1 cellular context compared by ENCODE assay signal in genomic region chr20:36605309-36606170, GRCh38.
A peak's percentile ranks its signal among the peaks of the same experiment; 100 is the strongest.
TF ChIP-seq lines count a peak whose summit lies in the region.

RAB5IF (plus strand) TSS chr20:36605779; CDS start chr20:36605952, 173 bp downstream.

TF ChIP-seq in HepG2, 621 proteins besides CTCF, POLR2A, EP300 and RAD21 (continued from another document and continues in another):
- TF ChIP-seq CENPT (CRISPR knock-in tag; IDR thresholded peaks at IDR 0.05; ENCODE audit: low read depth), result peak; percentile 86
- TF ChIP-seq TIGD3 (CRISPR knock-in tag; IDR thresholded peaks at IDR 0.05; ENCODE audit: borderline replicate concordance), result 0 out of 2 replicates have a peak, but pooled peaks have one; percentile 35
- TF ChIP-seq ZNF234 (CRISPR knock-in tag; conservative IDR thresholded peaks at IDR 0.05), result peak; percentile 65; the same call in 1 of the 2 replicates
- peak; percentile 82 for TF ChIP-seq MLX (CRISPR knock-in tag; IDR thresholded peaks at IDR 0.05)
- no peak for TF ChIP-seq DBP (CRISPR knock-in tag; IDR thresholded peaks at IDR 0.05; ENCODE audit: not compliant biosample characterization)
- TF ChIP-seq ZNF552 (CRISPR knock-in tag; IDR thresholded peaks at IDR 0.05; ENCODE audit: borderline replicate concordance), result peak; percentile 84
- TF ChIP-seq ZZZ3 (CRISPR knock-in tag; IDR thresholded peaks at IDR 0.05; ENCODE audit: borderline replicate concordance), result peak; percentile 98
- TF ChIP-seq FOXM1 (CRISPR knock-in tag; IDR thresholded peaks at IDR 0.05), result no peak; the same call in 1 of the 2 replicates
- no peak for TF ChIP-seq RORA (CRISPR knock-in tag; IDR thresholded peaks at IDR 0.05)
- TF ChIP-seq KAT2B (IDR thresholded peaks at IDR 0.05; ENCODE audit: borderline replicate concordance, low read depth, low read length), result no peak
- no peak for TF ChIP-seq PLRG1 (conservative IDR thresholded peaks at IDR 0.05)
- TF ChIP-seq, protein P1, sequence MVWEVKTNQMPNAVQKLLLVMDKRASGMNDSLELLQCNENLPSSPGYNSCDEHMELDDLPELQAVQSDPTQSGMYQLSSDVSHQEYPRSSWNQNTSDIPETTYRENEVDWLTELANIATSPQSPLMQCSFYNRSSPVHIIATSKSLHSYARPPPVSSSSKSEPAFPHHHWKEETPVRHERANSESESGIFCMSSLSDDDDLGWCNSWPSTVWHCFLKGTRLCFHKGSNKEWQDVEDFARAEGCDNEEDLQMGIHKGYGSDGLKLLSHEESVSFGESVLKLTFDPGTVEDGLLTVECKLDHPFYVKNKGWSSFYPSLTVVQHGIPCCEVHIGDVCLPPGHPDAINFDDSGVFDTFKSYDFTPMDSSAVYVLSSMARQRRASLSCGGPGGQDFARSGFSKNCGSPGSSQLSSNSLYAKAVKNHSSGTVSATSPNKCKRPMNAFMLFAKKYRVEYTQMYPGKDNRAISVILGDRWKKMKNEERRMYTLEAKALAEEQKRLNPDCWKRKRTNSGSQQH (CRISPR knock-in tag; IDR thresholded peaks at IDR 0.05; ENCODE audit: low read depth), result peak; percentile 98
- peak; percentile 86 for TF ChIP-seq ZSCAN31 (CRISPR knock-in tag; IDR thresholded peaks at IDR 0.05; ENCODE audit: low read depth)
- no peak for TF ChIP-seq PRPF4 (IDR thresholded peaks at IDR 0.05; ENCODE audit: low read depth, low read length, poor library complexity, severe bottlenecking)
- TF ChIP-seq ZNF367 (CRISPR knock-in tag; IDR thresholded peaks at IDR 0.05; ENCODE audit: borderline replicate concordance), result peak; percentile 93
- peak; percentile 92 for TF ChIP-seq ELF1 (CRISPR knock-in tag; IDR thresholded peaks at IDR 0.05)
- TF ChIP-seq NRL (CRISPR knock-in tag; IDR thresholded peaks at IDR 0.05; ENCODE audit: borderline replicate concordance), result peak; percentile 80; the same call in 1 of the 2 replicates
- TF ChIP-seq ZNF563 (CRISPR knock-in tag; IDR thresholded peaks at IDR 0.05), result peak; percentile 94
- no peak for TF ChIP-seq ZNF737 (CRISPR knock-in tag; IDR thresholded peaks at IDR 0.05; ENCODE audit: borderline replicate concordance)
- TF ChIP-seq NR0B2 (CRISPR knock-in tag; IDR thresholded peaks at IDR 0.05), result peak; percentile 96
- TF ChIP-seq NR2C2 (CRISPR knock-in tag; IDR thresholded peaks at IDR 0.05; ENCODE audit: borderline replicate concordance), result peak; percentile 90
- no peak for TF ChIP-seq FLYWCH1 (CRISPR knock-in tag; IDR thresholded peaks at IDR 0.05)
- TF ChIP-seq, protein P2, sequence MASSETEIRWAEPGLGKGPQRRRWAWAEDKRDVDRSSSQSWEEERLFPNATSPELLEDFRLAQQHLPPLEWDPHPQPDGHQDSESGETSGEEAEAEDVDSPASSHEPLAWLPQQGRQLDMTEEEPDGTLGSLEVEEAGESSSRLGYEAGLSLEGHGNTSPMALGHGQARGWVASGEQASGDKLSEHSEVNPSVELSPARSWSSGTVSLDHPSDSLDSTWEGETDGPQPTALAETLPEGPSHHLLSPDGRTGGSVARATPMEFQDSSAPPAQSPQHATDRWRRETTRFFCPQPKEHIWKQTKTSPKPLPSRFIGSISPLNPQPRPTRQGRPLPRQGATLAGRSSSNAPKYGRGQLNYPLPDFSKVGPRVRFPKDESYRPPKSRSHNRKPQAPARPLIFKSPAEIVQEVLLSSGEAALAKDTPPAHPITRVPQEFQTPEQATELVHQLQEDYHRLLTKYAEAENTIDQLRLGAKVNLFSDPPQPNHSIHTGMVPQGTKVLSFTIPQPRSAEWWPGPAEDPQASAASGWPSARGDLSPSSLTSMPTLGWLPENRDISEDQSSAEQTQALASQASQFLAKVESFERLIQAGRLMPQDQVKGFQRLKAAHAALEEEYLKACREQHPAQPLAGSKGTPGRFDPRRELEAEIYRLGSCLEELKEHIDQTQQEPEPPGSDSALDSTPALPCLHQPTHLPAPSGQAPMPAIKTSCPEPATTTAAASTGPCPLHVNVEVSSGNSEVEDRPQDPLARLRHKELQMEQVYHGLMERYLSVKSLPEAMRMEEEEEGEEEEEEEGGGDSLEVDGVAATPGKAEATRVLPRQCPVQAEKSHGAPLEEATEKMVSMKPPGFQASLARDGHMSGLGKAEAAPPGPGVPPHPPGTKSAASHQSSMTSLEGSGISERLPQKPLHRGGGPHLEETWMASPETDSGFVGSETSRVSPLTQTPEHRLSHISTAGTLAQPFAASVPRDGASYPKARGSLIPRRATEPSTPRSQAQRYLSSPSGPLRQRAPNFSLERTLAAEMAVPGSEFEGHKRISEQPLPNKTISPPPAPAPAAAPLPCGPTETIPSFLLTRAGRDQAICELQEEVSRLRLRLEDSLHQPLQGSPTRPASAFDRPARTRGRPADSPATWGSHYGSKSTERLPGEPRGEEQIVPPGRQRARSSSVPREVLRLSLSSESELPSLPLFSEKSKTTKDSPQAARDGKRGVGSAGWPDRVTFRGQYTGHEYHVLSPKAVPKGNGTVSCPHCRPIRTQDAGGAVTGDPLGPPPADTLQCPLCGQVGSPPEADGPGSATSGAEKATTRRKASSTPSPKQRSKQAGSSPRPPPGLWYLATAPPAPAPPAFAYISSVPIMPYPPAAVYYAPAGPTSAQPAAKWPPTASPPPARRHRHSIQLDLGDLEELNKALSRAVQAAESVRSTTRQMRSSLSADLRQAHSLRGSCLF (CRISPR knock-in tag; IDR thresholded peaks at IDR 0.05; ENCODE audit: borderline replicate concordance), result no peak
- TF ChIP-seq DRAP1 (CRISPR knock-in tag; IDR thresholded peaks at IDR 0.05), result peak; percentile 92
- TF ChIP-seq SYNCRIP (IDR thresholded peaks at IDR 0.05; ENCODE audit: insufficient read depth, low read depth, low read length), result no peak
- no peak for TF ChIP-seq PCBP2 (optimal IDR thresholded peaks at IDR 0.05; ENCODE audit: low read depth, low read length, poor library complexity, severe bottlenecking)
- TF ChIP-seq KDM2A (CRISPR knock-in tag; IDR thresholded peaks at IDR 0.05; ENCODE audit: borderline replicate concordance, low read depth), result peak; percentile 99
- peak; percentile 94 for TF ChIP-seq ZMAT3 (CRISPR knock-in tag; conservative IDR thresholded peaks at IDR 0.05)
- no peak for TF ChIP-seq REXO4 (CRISPR knock-in tag; IDR thresholded peaks at IDR 0.05; ENCODE audit: borderline replicate concordance)
- no peak for TF ChIP-seq THAP8 (CRISPR knock-in tag; IDR thresholded peaks at IDR 0.05; ENCODE audit: borderline replicate concordance)
- TF ChIP-seq SRY (CRISPR knock-in tag; IDR thresholded peaks at IDR 0.05), result peak; percentile 89; the same call in 1 of the 2 replicates
- peak; percentile 98 for TF ChIP-seq CBFB (CRISPR knock-in tag; IDR thresholded peaks at IDR 0.05)
- TF ChIP-seq, protein P3, sequence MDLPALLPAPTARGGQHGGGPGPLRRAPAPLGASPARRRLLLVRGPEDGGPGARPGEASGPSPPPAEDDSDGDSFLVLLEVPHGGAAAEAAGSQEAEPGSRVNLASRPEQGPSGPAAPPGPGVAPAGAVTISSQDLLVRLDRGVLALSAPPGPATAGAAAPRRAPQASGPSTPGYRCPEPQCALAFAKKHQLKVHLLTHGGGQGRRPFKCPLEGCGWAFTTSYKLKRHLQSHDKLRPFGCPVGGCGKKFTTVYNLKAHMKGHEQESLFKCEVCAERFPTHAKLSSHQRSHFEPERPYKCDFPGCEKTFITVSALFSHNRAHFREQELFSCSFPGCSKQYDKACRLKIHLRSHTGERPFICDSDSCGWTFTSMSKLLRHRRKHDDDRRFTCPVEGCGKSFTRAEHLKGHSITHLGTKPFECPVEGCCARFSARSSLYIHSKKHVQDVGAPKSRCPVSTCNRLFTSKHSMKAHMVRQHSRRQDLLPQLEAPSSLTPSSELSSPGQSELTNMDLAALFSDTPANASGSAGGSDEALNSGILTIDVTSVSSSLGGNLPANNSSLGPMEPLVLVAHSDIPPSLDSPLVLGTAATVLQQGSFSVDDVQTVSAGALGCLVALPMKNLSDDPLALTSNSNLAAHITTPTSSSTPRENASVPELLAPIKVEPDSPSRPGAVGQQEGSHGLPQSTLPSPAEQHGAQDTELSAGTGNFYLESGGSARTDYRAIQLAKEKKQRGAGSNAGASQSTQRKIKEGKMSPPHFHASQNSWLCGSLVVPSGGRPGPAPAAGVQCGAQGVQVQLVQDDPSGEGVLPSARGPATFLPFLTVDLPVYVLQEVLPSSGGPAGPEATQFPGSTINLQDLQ (CRISPR knock-in tag; IDR thresholded peaks at IDR 0.05), result peak; percentile 93; the same call in 1 of the 2 replicates
- 0 out of 2 replicates have a peak, but pooled peaks have one; percentile 76 for TF ChIP-seq ZNF558 (CRISPR knock-in tag; IDR thresholded peaks at IDR 0.05; ENCODE audit: borderline replicate concordance)
- peak; percentile 90 for TF ChIP-seq IKZF4 (CRISPR knock-in tag; IDR thresholded peaks at IDR 0.05; ENCODE audit: borderline replicate concordance, low read depth, not compliant biosample characterization)
- TF ChIP-seq IKZF1 (IDR thresholded peaks at IDR 0.05), result no peak
- TF ChIP-seq MLXIP (CRISPR knock-in tag; IDR thresholded peaks at IDR 0.05; ENCODE audit: borderline replicate concordance), result 0 out of 2 replicates have a peak, but pooled peaks have one; percentile 69
- TF ChIP-seq, protein P4, sequence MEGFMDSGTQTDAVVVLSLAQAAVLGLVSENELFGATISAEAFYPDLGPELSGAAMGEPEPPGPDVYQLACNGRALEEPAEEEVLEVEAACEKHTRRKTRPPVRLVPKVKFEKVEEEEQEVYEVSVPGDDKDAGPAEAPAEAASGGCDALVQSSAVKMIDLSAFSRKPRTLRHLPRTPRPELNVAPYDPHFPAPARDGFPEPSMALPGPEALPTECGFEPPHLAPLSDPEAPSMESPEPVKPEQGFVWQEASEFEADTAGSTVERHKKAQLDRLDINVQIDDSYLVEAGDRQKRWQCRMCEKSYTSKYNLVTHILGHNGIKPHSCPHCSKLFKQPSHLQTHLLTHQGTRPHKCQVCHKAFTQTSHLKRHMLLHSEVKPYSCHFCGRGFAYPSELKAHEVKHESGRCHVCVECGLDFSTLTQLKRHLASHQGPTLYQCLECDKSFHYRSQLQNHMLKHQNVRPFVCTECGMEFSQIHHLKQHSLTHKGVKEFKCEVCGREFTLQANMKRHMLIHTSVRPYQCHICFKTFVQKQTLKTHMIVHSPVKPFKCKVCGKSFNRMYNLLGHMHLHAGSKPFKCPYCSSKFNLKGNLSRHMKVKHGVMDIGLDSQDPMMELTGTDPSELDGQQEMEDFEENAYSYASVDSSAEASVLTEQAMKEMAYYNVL (CRISPR knock-in tag; IDR thresholded peaks at IDR 0.05; ENCODE audit: borderline replicate concordance), result peak; percentile 95
- peak; percentile 44 for TF ChIP-seq SATB2 (CRISPR knock-in tag; IDR thresholded peaks at IDR 0.05)
- TF ChIP-seq ESRRA (CRISPR knock-in tag; IDR thresholded peaks at IDR 0.05; ENCODE audit: low read depth), result peak; percentile 84
- peak; percentile 98 for TF ChIP-seq ZFY (CRISPR knock-in tag; IDR thresholded peaks at IDR 0.05)
- TF ChIP-seq TBX2 (CRISPR knock-in tag; IDR thresholded peaks at IDR 0.05; ENCODE audit: borderline replicate concordance), result peak; percentile 92; the same call in 1 of the 2 replicates
- no peak for TF ChIP-seq ZSCAN12 (CRISPR knock-in tag; IDR thresholded peaks at IDR 0.05)
- TF ChIP-seq ZNF33A (CRISPR knock-in tag; IDR thresholded peaks at IDR 0.05; ENCODE audit: borderline replicate concordance), result peak; percentile 96; the same call in 1 of the 2 replicates
